ENCODE assay signal across 8 cellular contexts in genomic region chr20:35992713-35993335, GRCh38. TPM values are rescaled to one million over a fixed set of nuclear protein-coding genes. Genes with fewer than 3 reads are reported as not detected.
DNase-seq lines count a peak whose midpoint lies in the region; ATAC-seq and TF ChIP-seq lines count a peak whose summit lies in the region.

No MANE protein-coding gene starts in this region.

- H3K27me3 Mint-ChIP-seq in central memory CD8-positive, alpha-beta T cell: peaks cover 14% of the 10 kb centered on the region

- H3K27ac ChIP-seq in ACC112 (ENCODE audit: low read depth, low read length): no peak overlapping the region
- no peak overlapping the region for H3K27ac ChIP-seq in VCaP

- TF ChIP-seq CTCF in GM13977 (IDR thresholded peaks at IDR 0.05; ENCODE audit: extremely low read depth, insufficient read depth, missing control alignments) (peak; percentile 78), VCaP (conservative IDR thresholded peaks at IDR 0.05) (peak; percentile 95), kidney epithelial cell (IDR thresholded peaks at IDR 0.05; ENCODE audit: insufficient read depth, low read length, poor library complexity, severe bottlenecking) (peak; percentile 84)

- H3K27me3 ChIP-seq in ACC112 (ENCODE audit: insufficient read depth, low read length) (no peaks in the 10 kb centered on the region), kidney epithelial cell (ENCODE audit: control insufficient read depth, insufficient read depth, low read length) (no peaks in the 10 kb centered on the region)

- H3K36me3 ChIP-seq in ACC112 (ENCODE audit: insufficient read depth, low read length) (no peaks in the 10 kb centered on the region), kidney epithelial cell (ENCODE audit: control insufficient read depth, insufficient read depth, low read length) (no peaks in the 10 kb centered on the region)

- no peaks in the 10 kb centered on the region for H3K79me2 ChIP-seq in ACC112 (ENCODE audit: control insufficient read depth, insufficient read depth, low read length, unreplicated experiment)

- H2AFZ ChIP-seq in ACC112 (ENCODE audit: low read length, unreplicated experiment): peak overlapping the region; percentile 37

- H3K4me1 ChIP-seq in ACC112 (ENCODE audit: control insufficient read depth, insufficient read depth, low read length, unreplicated experiment): no peaks in the 10 kb centered on the region

- H3K4me3 ChIP-seq in ACC112 (ENCODE audit: low read depth, low read length): no peak overlapping the region
- no peak overlapping the region for H3K4me3 ChIP-seq in kidney epithelial cell (ENCODE audit: low read depth, low read length)

- H3K27ac Mint-ChIP-seq in central memory CD8-positive, alpha-beta T cell (ENCODE audit: low read depth): no peak overlapping the region

- DNase-seq in GM13977 (ENCODE audit: low spot score): peak; percentile 80
- DNase-seq in NCI-H2171 treated with DMSO at 0.1 percent for 48 hours (lab: John Stamatoyannopoulos, UW): peak; percentile 95
- peak in 1 of 2 donors; percentile 35 for DNase-seq in central memory CD8-positive, alpha-beta T cell (ENCODE audit: low spot score in 2 of 2)
- DNase-seq in kidney epithelial cell (ENCODE audit: low read depth): no peak
- DNase-seq in stimulated activated CD4-positive, alpha-beta T cell treated with anti-CD3 and anti-CD28 coated beads, Interleukin-4, amount 100 ng/mL, for 24 hours: peak; percentile 45

- no peaks in the 10 kb centered on the region for H3K9me3 Mint-ChIP-seq in central memory CD8-positive, alpha-beta T cell

- no peaks in the 10 kb centered on the region for H3K36me3 Mint-ChIP-seq in central memory CD8-positive, alpha-beta T cell (ENCODE audit: insufficient read depth)

- no peak overlapping the region for H3K4me3 Mint-ChIP-seq in central memory CD8-positive, alpha-beta T cell

- H3K4me1 Mint-ChIP-seq in central memory CD8-positive, alpha-beta T cell: peaks cover 8% of the 10 kb centered on the region

- peak; percentile 82 for ATAC-seq in central memory CD8-positive, alpha-beta T cell (replicated peaks; ENCODE audit: extremely low read depth, poor library complexity, severe bottlenecking)
- no peak for ATAC-seq in GM18873 (IDR thresholded peaks at IDR 0.05; ENCODE audit: low FRiP score, unreplicated experiment)

- in situ Hi-C loops in GM13977 (cut with MboI; ENCODE audit: low pct_unique_long_range_greater_than_20kb, low sequenced_read_pairs, unreplicated experiment): no loop called here

RNA-seq across cellular contexts. Expression of gene CNBD2, which starts 24.4 kb away (rescaled TPM):
- 3.3 and 5.6 TPM in 2 replicates for total RNA-seq in kidney epithelial cell

RNA-seq across cellular contexts. Expression of gene SCAND1, which starts 38.5 kb away (rescaled TPM):
- total RNA-seq in kidney epithelial cell: 119 and 153 TPM in 2 replicates
